In genomic region chr17:32287804-32288511, GRCh38 we compare ENCODE assay signal across 1 cellular context.
TF ChIP-seq lines count a peak whose summit lies in the region.

No MANE protein-coding gene starts in this region.

TF ChIP-seq in GM23338, 12 proteins besides CTCF, POLR2A, EP300 and RAD21 (continued from another document):
- TF ChIP-seq, protein P1, sequence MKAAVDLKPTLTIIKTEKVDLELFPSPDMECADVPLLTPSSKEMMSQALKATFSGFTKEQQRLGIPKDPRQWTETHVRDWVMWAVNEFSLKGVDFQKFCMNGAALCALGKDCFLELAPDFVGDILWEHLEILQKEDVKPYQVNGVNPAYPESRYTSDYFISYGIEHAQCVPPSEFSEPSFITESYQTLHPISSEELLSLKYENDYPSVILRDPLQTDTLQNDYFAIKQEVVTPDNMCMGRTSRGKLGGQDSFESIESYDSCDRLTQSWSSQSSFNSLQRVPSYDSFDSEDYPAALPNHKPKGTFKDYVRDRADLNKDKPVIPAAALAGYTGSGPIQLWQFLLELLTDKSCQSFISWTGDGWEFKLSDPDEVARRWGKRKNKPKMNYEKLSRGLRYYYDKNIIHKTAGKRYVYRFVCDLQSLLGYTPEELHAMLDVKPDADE (IDR thresholded peaks at IDR 0.05), result no peak
- TF ChIP-seq STAT1 (IDR thresholded peaks at IDR 0.05; ENCODE audit: unreplicated experiment) (no peak), EZH2phosphoT487 (IDR thresholded peaks at IDR 0.05; ENCODE audit: unreplicated experiment) (no peak), NANOG (IDR thresholded peaks at IDR 0.05; ENCODE audit: borderline replicate concordance) (no peak), ZNF462 (CRISPR knock-in tag; IDR thresholded peaks at IDR 0.05) (no peak), ZNF331 (CRISPR knock-in tag; IDR thresholded peaks at IDR 0.05; ENCODE audit: low read depth) (no peak), JUNB (IDR thresholded peaks at IDR 0.05; ENCODE audit: unreplicated experiment) (no peak)
- TF ChIP-seq, protein P2, sequence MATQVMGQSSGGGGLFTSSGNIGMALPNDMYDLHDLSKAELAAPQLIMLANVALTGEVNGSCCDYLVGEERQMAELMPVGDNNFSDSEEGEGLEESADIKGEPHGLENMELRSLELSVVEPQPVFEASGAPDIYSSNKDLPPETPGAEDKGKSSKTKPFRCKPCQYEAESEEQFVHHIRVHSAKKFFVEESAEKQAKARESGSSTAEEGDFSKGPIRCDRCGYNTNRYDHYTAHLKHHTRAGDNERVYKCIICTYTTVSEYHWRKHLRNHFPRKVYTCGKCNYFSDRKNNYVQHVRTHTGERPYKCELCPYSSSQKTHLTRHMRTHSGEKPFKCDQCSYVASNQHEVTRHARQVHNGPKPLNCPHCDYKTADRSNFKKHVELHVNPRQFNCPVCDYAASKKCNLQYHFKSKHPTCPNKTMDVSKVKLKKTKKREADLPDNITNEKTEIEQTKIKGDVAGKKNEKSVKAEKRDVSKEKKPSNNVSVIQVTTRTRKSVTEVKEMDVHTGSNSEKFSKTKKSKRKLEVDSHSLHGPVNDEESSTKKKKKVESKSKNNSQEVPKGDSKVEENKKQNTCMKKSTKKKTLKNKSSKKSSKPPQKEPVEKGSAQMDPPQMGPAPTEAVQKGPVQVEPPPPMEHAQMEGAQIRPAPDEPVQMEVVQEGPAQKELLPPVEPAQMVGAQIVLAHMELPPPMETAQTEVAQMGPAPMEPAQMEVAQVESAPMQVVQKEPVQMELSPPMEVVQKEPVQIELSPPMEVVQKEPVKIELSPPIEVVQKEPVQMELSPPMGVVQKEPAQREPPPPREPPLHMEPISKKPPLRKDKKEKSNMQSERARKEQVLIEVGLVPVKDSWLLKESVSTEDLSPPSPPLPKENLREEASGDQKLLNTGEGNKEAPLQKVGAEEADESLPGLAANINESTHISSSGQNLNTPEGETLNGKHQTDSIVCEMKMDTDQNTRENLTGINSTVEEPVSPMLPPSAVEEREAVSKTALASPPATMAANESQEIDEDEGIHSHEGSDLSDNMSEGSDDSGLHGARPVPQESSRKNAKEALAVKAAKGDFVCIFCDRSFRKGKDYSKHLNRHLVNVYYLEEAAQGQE (IDR thresholded peaks at IDR 0.05; ENCODE audit: unreplicated experiment), result no peak
TF ChIP-seq in GM23338: peak in this region for 0.
